In the genomic region with DNA sequence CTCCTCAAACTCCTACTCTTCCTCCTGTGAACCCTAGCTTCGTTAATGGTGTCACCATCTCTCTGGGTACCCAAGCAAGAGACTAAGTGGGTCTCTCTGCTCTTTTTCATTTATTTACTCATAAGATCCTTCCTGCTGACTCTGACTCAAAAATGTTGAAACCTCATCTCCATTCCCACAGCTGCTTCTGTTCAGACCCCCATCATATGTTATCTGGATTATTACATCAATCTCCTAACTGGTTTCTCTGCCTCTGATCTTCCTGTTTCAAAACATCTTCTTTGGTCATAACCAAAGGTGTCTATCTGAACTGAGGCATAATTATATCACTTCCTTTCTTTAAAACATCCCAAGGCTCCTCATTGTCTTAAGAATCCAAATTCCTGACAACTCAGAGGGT, we compare ENCODE assay signal across 21 cellular contexts. TPM values are rescaled to one million over a fixed set of nuclear protein-coding genes. Genes with fewer than 3 reads are reported as not detected.
DNase-seq lines count a peak whose midpoint lies in the region; ATAC-seq and TF ChIP-seq lines count a peak whose summit lies in the region.
"Had no signal": no experiment of that assay in that cellular context is flagged by ENCODE, and none has a peak within 500 bp of the region (broad histone marks: within the 10 kb centered on the region; RNA-seq: fewer than 3 reads in every experiment).

No MANE protein-coding gene starts in this region.

- DNase-seq in ascending aorta (ENCODE audit: low spot score in 2 of 2) (no peak), fibroblast of mammary gland (ENCODE audit: low read depth) (peak; percentile 73), iris pigment epithelial cell (ENCODE audit: low read depth) (peak; percentile 53), tibial artery (no peak), caudate nucleus (lab: John Stamatoyannopoulos, UW) (no peak)
- no peak for DNase-seq in stimulated activated CD4-positive, alpha-beta T cell treated with anti-CD3 and anti-CD28 coated beads, Interleukin-4, amount 100 ng/mL, for 1 hour
- DNase-seq in activated CD4-positive, alpha-beta T cell treated with anti-CD3 and anti-CD28 coated beads, Interleukin-2, amount 50 U/mL, for 48 hours, result no peak
- DNase-seq: Caco-2; CD4-positive, CD25-positive, alpha-beta regulatory T cell; CD8-positive, alpha-beta T cell; DMS153; DND-41; GOT3; HFFc6 had no signal

- H3K9me3 ChIP-seq in ascending aorta, result no peaks in the 10 kb centered on the region
- H3K9me3 ChIP-seq in tibial artery, result no peaks in the 10 kb centered on the region
- H3K9me3 ChIP-seq: Caco-2, HAP-1 had no signal

- peaks cover 10 to 26% of the 10 kb centered on the region in 2 donors for H3K4me1 ChIP-seq in ascending aorta
- peaks cover 0 to 60% (median 35%) of the 10 kb centered on the region in 4 donors for H3K4me1 ChIP-seq in tibial artery
- H3K4me1 ChIP-seq: Caco-2, HAP-1 had no signal

- no peaks in the 10 kb centered on the region for H3K27me3 ChIP-seq in ascending aorta
- H3K27me3 ChIP-seq in tibial artery, result no peaks in the 10 kb centered on the region
- H3K27me3 ChIP-seq: BLaER1 had no signal

- intact Hi-C loops in ascending aorta (cut with DNase I) (loop anchor here (2.0 to 10.0 kb wide), 2 partner anchors 229 to 439 kb away; a partner anchor contains a TSS), tibial artery (cut with DNase I; ENCODE audit: low total_unique reads) (loop anchor here (10.0 kb wide), 1 partner anchor 99 kb away; no protein-coding TSS in a partner anchor)

- H3K4me3 ChIP-seq in ascending aorta (no peak overlapping the region), fibroblast of mammary gland (ENCODE audit: control insufficient read depth, low read depth, low read length) (no peak overlapping the region), tibial artery (no peak overlapping the region)
- H3K4me3 ChIP-seq: BLaER1, HAP-1 had no signal

- H3K36me3 ChIP-seq in ascending aorta (no peaks in the 10 kb centered on the region), tibial artery (no peaks in the 10 kb centered on the region)
- H3K36me3 ChIP-seq: BLaER1, HAP-1 had no signal

- ATAC-seq in HG03135 (IDR thresholded peaks at IDR 0.05; ENCODE audit: unreplicated experiment), result no peak
- ATAC-seq: CD8-positive, alpha-beta T cell had no signal

- H3K27ac ChIP-seq in ascending aorta (peak overlapping the region; percentile 36 to 95), tibial artery (peak overlapping the region; percentile 30 to 92), caudate nucleus (ENCODE audit: low read depth, low read length) (no peak overlapping the region)
- H3K27ac ChIP-seq: BLaER1, C4-2B had no signal

- TF ChIP-seq CTCF in ascending aorta (IDR thresholded peaks at IDR 0.05) (no peak), fibroblast of mammary gland (conservative IDR thresholded peaks at IDR 0.05; ENCODE audit: control insufficient read depth, insufficient read depth, low read depth, low read length) (no peak), tibial artery (IDR thresholded peaks at IDR 0.05) (no peak)

RNA-seq across cellular contexts. Expression of a gene that starts 2.0 kb away (rescaled TPM):
- total RNA-seq in ascending aorta, result 98.8 TPM
- total RNA-seq: A172; A673; B cell; Caco-2; CD4-positive, CD25-positive, alpha-beta regulatory T cell; CD8-positive, alpha-beta T cell had no signal

RNA-seq across cellular contexts. Expression of a gene that starts 28.4 kb away (rescaled TPM):
- total RNA-seq in ascending aorta, result not detected
- total RNA-seq: A172; A673; B cell; Caco-2; CD4-positive, CD25-positive, alpha-beta regulatory T cell; CD8-positive, alpha-beta T cell; HFFc6 had no signal

Comparison
In these comparisons a context has a peak if more than half of its experiments do, and no peak if none do; other contexts are left out.
1. DNase-seq: peak in fibroblast of mammary gland (single experiment) and iris pigment epithelial cell (single experiment); none in ascending aorta (0 of 2), tibial artery (0 of 2), stimulated activated CD4-positive, alpha-beta T cell treated with anti-CD3 and anti-CD28 coated beads, Interleukin-4, amount 100 ng/mL, for 1 hour (single experiment), caudate nucleus (0 of 61) and activated CD4-positive, alpha-beta T cell treated with anti-CD3 and anti-CD28 coated beads, Interleukin-2, amount 50 U/mL, for 48 hours (0 of 2).